Comparison of ENCODE assay signal across 8 cellular contexts in genomic region chr20:47150403-47151152, GRCh38.
DNase-seq lines count a peak whose midpoint lies in the region; ATAC-seq and TF ChIP-seq lines count a peak whose summit lies in the region.

No MANE protein-coding gene starts in this region.

- no peaks in the 10 kb centered on the region for H3K36me3 Mint-ChIP-seq in T-helper 2 cell treated with Interferon-gamma antibody and Interleukin-4, amounts not matched to agents 5 μg/mL and 100 μg/mL, for 36 hours (ENCODE audit: low read depth)
- H3K36me3 Mint-ChIP-seq in nephron progenitor cell (ENCODE audit: low read depth) = no peaks in the 10 kb centered on the region

- H3K4me3 Mint-ChIP-seq in T-helper 2 cell treated with Interferon-gamma antibody and Interleukin-4, amounts not matched to agents 5 μg/mL and 100 μg/mL, for 36 hours = no peak overlapping the region
- H3K4me3 Mint-ChIP-seq in nephron progenitor cell = no peak overlapping the region

- ATAC-seq in GM21528 (IDR thresholded peaks at IDR 0.05; ENCODE audit: low FRiP score, unreplicated experiment) (no peak), HG03025 (IDR thresholded peaks at IDR 0.05; ENCODE audit: low FRiP score, unreplicated experiment) (no peak)

- H3K9me3 Mint-ChIP-seq in T-helper 2 cell treated with Interferon-gamma antibody and Interleukin-4, amounts not matched to agents 5 μg/mL and 100 μg/mL, for 36 hours = no peaks in the 10 kb centered on the region
- H3K9me3 Mint-ChIP-seq in nephron progenitor cell = no peaks in the 10 kb centered on the region

- peak; percentile 38 for DNase-seq in stimulated activated CD4-positive, alpha-beta T cell treated with anti-CD3 and anti-CD28 coated beads, Interleukin-15, amount 100 ng/mL, for 24 hours
- DNase-seq in stimulated activated CD4-positive, alpha-beta T cell treated with anti-CD3 and anti-CD28 coated beads, Interleukin-4, amount 100 ng/mL, for 4 hours = no peak
- DNase-seq in NCI-H146 treated with DMSO at 0.1 percent for 48 hours (lab: John Stamatoyannopoulos, UW; ENCODE audit: unreplicated experiment) (peak; percentile 18), fibroblast of peridontal ligament (ENCODE audit: extremely low read depth) (peak; percentile 69), nephron progenitor cell (peak; percentile 73)
- peak; percentile 6 for DNase-seq in T-helper 2 cell treated with Interferon-gamma antibody and Interleukin-4, amounts not matched to agents 5 μg/mL and 100 μg/mL, for 36 hours (ENCODE audit: low spot score)

- H3K27ac Mint-ChIP-seq in T-helper 2 cell treated with Interferon-gamma antibody and Interleukin-4, amounts not matched to agents 5 μg/mL and 100 μg/mL, for 36 hours = no peak overlapping the region
- H3K27ac Mint-ChIP-seq in nephron progenitor cell = no peak overlapping the region

- TF ChIP-seq CTCF in nephron progenitor cell (IDR thresholded peaks at IDR 0.05) = peak; percentile 57

- H3K27me3 Mint-ChIP-seq in T-helper 2 cell treated with Interferon-gamma antibody and Interleukin-4, amounts not matched to agents 5 μg/mL and 100 μg/mL, for 36 hours (ENCODE audit: low read depth) = peaks cover 3% of the 10 kb centered on the region
- peaks cover 13% of the 10 kb centered on the region for H3K27me3 Mint-ChIP-seq in nephron progenitor cell (ENCODE audit: low read depth, poor library complexity)

- no peaks in the 10 kb centered on the region for H3K4me1 Mint-ChIP-seq in T-helper 2 cell treated with Interferon-gamma antibody and Interleukin-4, amounts not matched to agents 5 μg/mL and 100 μg/mL, for 36 hours (ENCODE audit: low read depth)
- peaks cover 21% of the 10 kb centered on the region for H3K4me1 Mint-ChIP-seq in nephron progenitor cell

Comparison
In these comparisons a context has a peak if more than half of its experiments do, and no peak if none do; other contexts are left out.
1. DNase-seq: peak in stimulated activated CD4-positive, alpha-beta T cell treated with anti-CD3 and anti-CD28 coated beads, Interleukin-15, amount 100 ng/mL, for 24 hours (single experiment), NCI-H146 treated with DMSO at 0.1 percent for 48 hours (single experiment), T-helper 2 cell treated with Interferon-gamma antibody and Interleukin-4, amounts not matched to agents 5 μg/mL and 100 μg/mL, for 36 hours (single experiment), fibroblast of peridontal ligament (single experiment) and nephron progenitor cell (single experiment); none in stimulated activated CD4-positive, alpha-beta T cell treated with anti-CD3 and anti-CD28 coated beads, Interleukin-4, amount 100 ng/mL, for 4 hours (0 of 2).